Comparison of ENCODE assay signal across 17 cellular contexts in genomic region chr9:3330792-3331420, GRCh38.
DNase-seq lines count a peak whose midpoint lies in the region; ATAC-seq and TF ChIP-seq lines count a peak whose summit lies in the region.
"Had no signal": no experiment of that assay in that cellular context is flagged by ENCODE, and none has a peak within 500 bp of the region (broad histone marks: within the 10 kb centered on the region; RNA-seq: fewer than 3 reads in every experiment).

No MANE protein-coding gene starts in this region.

- no peak overlapping the region for H3K4me3 Mint-ChIP-seq in natural killer cell treated with Interleukin-12 subunit alpha and Interleukin-12 subunit beta and Interleukin-15 and Interleukin-18, amount 100 ng/mL, for 72 hours
- H3K4me3 Mint-ChIP-seq: memory B cell, WTC11 had no signal

- no peak overlapping the region for H3K27ac ChIP-seq in brain microvascular endothelial cell
- H3K27ac ChIP-seq: body of pancreas, transverse colon had no signal

- H3K4me1 Mint-ChIP-seq in natural killer cell treated with Interleukin-12 subunit alpha and Interleukin-12 subunit beta and Interleukin-15 and Interleukin-18, amount 100 ng/mL, for 72 hours (ENCODE audit: low read depth in 2 of 2) = no peaks in the 10 kb centered on the region
- H3K4me1 Mint-ChIP-seq: memory B cell, WTC11 had no signal

- H3K27me3 Mint-ChIP-seq in natural killer cell treated with Interleukin-12 subunit alpha and Interleukin-12 subunit beta and Interleukin-15 and Interleukin-18, amount 100 ng/mL, for 72 hours = no peaks in the 10 kb centered on the region
- H3K27me3 Mint-ChIP-seq: memory B cell had no signal

- in situ Hi-C loops in brain microvascular endothelial cell (cut with HindIII; ENCODE audit: low pct_ligation_motif_present, low sequenced_read_pairs) = no loop called here

- H3K4me3 ChIP-seq in brain microvascular endothelial cell (ENCODE audit: low read depth, low read length) = no peak overlapping the region
- H3K4me3 ChIP-seq: body of pancreas, transverse colon had no signal

- H3K9me3 Mint-ChIP-seq in natural killer cell treated with Interleukin-12 subunit alpha and Interleukin-12 subunit beta and Interleukin-15 and Interleukin-18, amount 100 ng/mL, for 72 hours = no peaks in the 10 kb centered on the region
- H3K9me3 Mint-ChIP-seq: memory B cell, WTC11 had no signal

- peak; percentile 7 for DNase-seq in AG20443 (ENCODE audit: low spot score)
- peak; percentile 82 for DNase-seq in M059J (ENCODE audit: low read depth)
- DNase-seq in brain microvascular endothelial cell = peak; percentile 7
- DNase-seq in kidney tubule cell (ENCODE audit: low spot score) = peak; percentile 84
- DNase-seq in DMS79 (lab: John Stamatoyannopoulos, UW) = no peak
- no peak for DNase-seq in natural killer cell treated with Interleukin-12 subunit alpha and Interleukin-12 subunit beta and Interleukin-15 and Interleukin-18, amount 100 ng/mL, for 72 hours (ENCODE audit: low spot score)
- DNase-seq: activated CD8-positive, alpha-beta memory T cell treated with anti-CD3 and anti-CD28 coated beads for 24 hours; activated effector memory CD4-positive, alpha-beta T cell treated with anti-CD3 and anti-CD28 coated beads, Interleukin-2, amount 50 U/mL, for 16 hours; body of pancreas; DMS 273 treated with DMSO at 0.1 percent for 48 hours; NCI-H2227 treated with DMSO at 0.1 percent for 48 hours; stimulated activated CD4-positive, alpha-beta T cell treated with anti-CD3 and anti-CD28 coated beads, Interleukin-4, amount 100 ng/mL, for 24 hours; transverse colon had no signal

- no peaks in the 10 kb centered on the region for H3K36me3 ChIP-seq in brain microvascular endothelial cell (replicated peaks)
- H3K36me3 ChIP-seq: transverse colon had no signal

- no peaks in the 10 kb centered on the region for H3K27me3 ChIP-seq in brain microvascular endothelial cell (replicated peaks)
- H3K27me3 ChIP-seq: body of pancreas, transverse colon had no signal

- no peak overlapping the region for H3K27ac Mint-ChIP-seq in natural killer cell treated with Interleukin-12 subunit alpha and Interleukin-12 subunit beta and Interleukin-15 and Interleukin-18, amount 100 ng/mL, for 72 hours
- H3K27ac Mint-ChIP-seq: memory B cell, WTC11 had no signal

- TF ChIP-seq CTCF in brain microvascular endothelial cell (IDR thresholded peaks at IDR 0.05; ENCODE audit: low read depth, low read length, missing control alignments) = no peak

- ATAC-seq in GM21723 (IDR thresholded peaks at IDR 0.05; ENCODE audit: unreplicated experiment) (no peak), HG02938 (IDR thresholded peaks at IDR 0.05; ENCODE audit: unreplicated experiment) (no peak)
- no peak for ATAC-seq in natural killer cell treated with Interleukin-12 subunit alpha and Interleukin-12 subunit beta and Interleukin-15 and Interleukin-18, amount 100 ng/mL, for 72 hours
- ATAC-seq: body of pancreas had no signal

- no peaks in the 10 kb centered on the region for H3K36me3 Mint-ChIP-seq in natural killer cell treated with Interleukin-12 subunit alpha and Interleukin-12 subunit beta and Interleukin-15 and Interleukin-18, amount 100 ng/mL, for 72 hours
- H3K36me3 Mint-ChIP-seq: WTC11 had no signal

Comparison
In these comparisons a context has a peak if more than half of its experiments do, and no peak if none do; other contexts are left out.
1. DNase-seq: peak in AG20443 (single experiment), M059J (single experiment), brain microvascular endothelial cell (single experiment) and kidney tubule cell (single experiment); none in DMS79 (single experiment) and natural killer cell treated with Interleukin-12 subunit alpha and Interleukin-12 subunit beta and Interleukin-15 and Interleukin-18, amount 100 ng/mL, for 72 hours (single experiment).